In the genomic region with DNA sequence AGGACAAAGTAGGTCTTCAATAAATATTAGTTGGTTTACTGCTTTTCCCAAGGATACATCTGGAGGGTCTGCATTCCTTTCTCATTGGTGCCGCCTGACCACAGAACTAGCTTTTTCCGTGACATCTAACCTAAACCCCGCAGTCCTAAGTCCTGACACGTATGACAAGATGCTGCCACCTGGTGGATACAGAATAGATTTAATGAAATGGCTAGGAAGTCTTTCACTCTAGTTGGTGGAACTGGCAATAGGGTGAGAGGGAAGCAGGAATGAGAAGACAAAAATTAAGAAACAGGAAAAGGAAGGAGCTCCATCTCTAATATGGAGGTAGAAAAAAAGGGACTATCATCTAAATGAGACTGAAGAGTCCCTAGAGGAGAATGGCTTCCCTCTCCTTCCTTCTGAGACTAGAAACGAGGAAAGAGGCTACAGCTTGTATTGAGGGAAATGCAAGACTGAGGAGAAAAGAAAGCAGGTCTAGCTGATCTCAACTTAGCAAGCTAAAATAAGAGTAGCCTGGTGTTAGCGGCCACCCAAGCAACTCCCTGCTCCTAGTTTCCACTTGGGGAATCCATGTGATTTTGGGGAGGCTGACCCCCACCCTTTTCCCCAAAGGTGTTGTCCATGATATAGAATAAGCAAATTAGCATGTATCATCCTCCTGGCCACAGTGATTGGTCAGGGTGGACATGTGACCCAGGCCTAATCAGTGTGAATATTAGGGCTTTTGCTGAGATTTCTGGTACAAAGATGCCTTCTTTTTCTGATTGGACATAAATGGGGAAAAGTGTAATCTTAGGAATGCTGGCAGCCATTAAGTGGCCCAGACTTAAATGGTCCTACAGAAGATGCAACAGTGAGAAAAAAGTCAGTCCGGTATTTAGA, we compare ENCODE assay signal across 8 cellular contexts. TPM values are rescaled to one million over a fixed set of nuclear protein-coding genes. Genes with fewer than 3 reads are reported as not detected.
DNase-seq lines count a peak whose midpoint lies in the region; TF ChIP-seq lines count a peak whose summit lies in the region.

No MANE protein-coding gene starts in this region.

- H3K27me3 ChIP-seq in iPS-18a (ENCODE audit: control insufficient read depth, insufficient read depth, low read length) (no peaks in the 10 kb centered on the region), spleen (replicated peaks in 1 of 7) (no peaks in the 10 kb centered on the region)

- no peak for TF ChIP-seq POLR2A in spleen (IDR thresholded peaks at IDR 0.05)

- no peak overlapping the region for H3K9ac ChIP-seq in iPS-18a (ENCODE audit: low read length)

- intact Hi-C loops in spleen (cut with DNase I; ENCODE audit: low total_unique reads) = loop anchor here (10.0 kb wide), 1 partner anchor 56 kb away; a partner anchor contains a TSS

- H3K4me1 ChIP-seq in iPS-18a (ENCODE audit: control insufficient read depth, low read depth, low read length) (peaks cover 6% of the 10 kb centered on the region), spleen (peaks cover 13 to 65% (median 36%) of the 10 kb centered on the region in 6 donors)

- 29 to 37% (median 34%) methylated on average over 7 of the region's 7 CpGs for WGBS in spleen, 5 donors

- DNase-seq in H4 (ENCODE audit: low spot score) = peak; percentile 81
- DNase-seq in NCI-H187 treated with DMSO at 0.1 percent for 48 hours (lab: John Stamatoyannopoulos, UW) = peak; percentile 74
- peak in 4 of 5 donors; percentile 24 to 74 (median 46) for DNase-seq in T-helper 1 cell
- DNase-seq in brain pericyte (ENCODE audit: low read depth, low spot score) = peak; percentile 42
- no peak for DNase-seq in spleen
- DNase-seq in NK-92 treated with Interleukin-12 subunit alpha and Interleukin-12 subunit beta, amount 100 ng/mL, for 24 hours (lab: John Stamatoyannopoulos, UW) = no peak

- H3K9me3 ChIP-seq in iPS-18a (ENCODE audit: control insufficient read depth, low read depth, low read length) = no peaks in the 10 kb centered on the region
- no peaks in the 10 kb centered on the region for H3K9me3 ChIP-seq in spleen

- H3K36me3 ChIP-seq in iPS-18a (ENCODE audit: control insufficient read depth, low read depth, low read length) (peaks cover 38% of the 10 kb centered on the region), spleen (peaks cover 0 to 48% (median 37%) of the 10 kb centered on the region in 6 donors)

- peak; percentile 87 for TF ChIP-seq CTCF in C4-2B (conservative IDR thresholded peaks at IDR 0.05)
- peak; percentile 51 to 83 (median 76) for TF ChIP-seq CTCF in spleen (IDR thresholded peaks at IDR 0.05 in 8 of 11, conservative IDR thresholded peaks at IDR 0.05 in 3 of 11)

- H3K27ac ChIP-seq in C4-2B (no peak overlapping the region), iPS-18a (ENCODE audit: low read length) (peak overlapping the region; percentile 4), spleen (peak overlapping the region; percentile 35 to 69 (median 60))

- H3K4me3 ChIP-seq in iPS-18a (ENCODE audit: low read length) = no peak overlapping the region
- H3K4me3 ChIP-seq in spleen = no peak overlapping the region

RNA-seq across cellular contexts. Expression of a gene that starts 5.9 kb away (rescaled TPM):
- 49.6 and 49.7 TPM in 2 replicates for total RNA-seq in H4 (2014; rRNA removed; shearing (Covaris generic))
- 10 to 100 TPM; 75.9 to 96.1 (median 92.2) TPM for total RNA-seq in spleen
- polyA plus RNA-seq in spleen = 10 to 100 TPM; 30.8 to 57.8 (median 40.3) TPM

RNA-seq across cellular contexts. Expression of a gene that starts 13.9 kb away (rescaled TPM):
- 19.7 and 21.2 TPM in 2 replicates for total RNA-seq in H4 (2014; rRNA removed; shearing (Covaris generic))
- total RNA-seq in spleen = 10 to 100 TPM; 63.7 to 85.4 (median 69.5) TPM
- polyA plus RNA-seq in spleen = 10 to 100 TPM; 25.6 to 41.4 (median 30.8) TPM

RNA-seq across cellular contexts. Expression of a gene that starts 31.4 kb away (rescaled TPM):
- 3.3 and 5.8 TPM in 2 replicates for total RNA-seq in H4 (2014; rRNA removed; shearing (Covaris generic))
- 100 to 1,000 TPM in 2 of 7 donors, 10 to 100 TPM in 5; 56.1 to 114 (median 90.3) TPM for total RNA-seq in spleen
- polyA plus RNA-seq in spleen = 10 to 100 TPM; 17.3 to 77.8 (median 47.5) TPM

RNA-seq across cellular contexts. Expression of a gene that starts 58.3 kb away (rescaled TPM):
- 726 and 740 TPM in 2 replicates for total RNA-seq in H4 (2014; rRNA removed; shearing (Covaris generic))
- total RNA-seq in spleen = 100 to 1,000 TPM; 184 to 219 (median 201) TPM
- 100 to 1,000 TPM; 320 to 371 (median 354) TPM for polyA plus RNA-seq in spleen

RNA-seq across cellular contexts. Expression of a gene that starts 59.0 kb away (rescaled TPM):
- 7.4 and 8.7 TPM in 2 replicates for total RNA-seq in H4 (2014; rRNA removed; shearing (Covaris generic))
- 10 to 100 TPM; 27.3 to 46.6 (median 33.4) TPM for total RNA-seq in spleen
- 10 to 100 TPM in 1 of 3 donors, 1 to 10 TPM in 2; 9.1 to 17.7 (median 9.8) TPM for polyA plus RNA-seq in spleen

Comparison
In these comparisons a context has a peak if more than half of its experiments do, and no peak if none do; other contexts are left out.
1. DNase-seq: peak in H4 (single experiment), NCI-H187 treated with DMSO at 0.1 percent for 48 hours (single experiment), T-helper 1 cell (4 of 5) and brain pericyte (single experiment); none in spleen (single experiment) and NK-92 treated with Interleukin-12 subunit alpha and Interleukin-12 subunit beta, amount 100 ng/mL, for 24 hours (single experiment).